8 cellular contexts compared by ENCODE assay signal in the genomic region with DNA sequence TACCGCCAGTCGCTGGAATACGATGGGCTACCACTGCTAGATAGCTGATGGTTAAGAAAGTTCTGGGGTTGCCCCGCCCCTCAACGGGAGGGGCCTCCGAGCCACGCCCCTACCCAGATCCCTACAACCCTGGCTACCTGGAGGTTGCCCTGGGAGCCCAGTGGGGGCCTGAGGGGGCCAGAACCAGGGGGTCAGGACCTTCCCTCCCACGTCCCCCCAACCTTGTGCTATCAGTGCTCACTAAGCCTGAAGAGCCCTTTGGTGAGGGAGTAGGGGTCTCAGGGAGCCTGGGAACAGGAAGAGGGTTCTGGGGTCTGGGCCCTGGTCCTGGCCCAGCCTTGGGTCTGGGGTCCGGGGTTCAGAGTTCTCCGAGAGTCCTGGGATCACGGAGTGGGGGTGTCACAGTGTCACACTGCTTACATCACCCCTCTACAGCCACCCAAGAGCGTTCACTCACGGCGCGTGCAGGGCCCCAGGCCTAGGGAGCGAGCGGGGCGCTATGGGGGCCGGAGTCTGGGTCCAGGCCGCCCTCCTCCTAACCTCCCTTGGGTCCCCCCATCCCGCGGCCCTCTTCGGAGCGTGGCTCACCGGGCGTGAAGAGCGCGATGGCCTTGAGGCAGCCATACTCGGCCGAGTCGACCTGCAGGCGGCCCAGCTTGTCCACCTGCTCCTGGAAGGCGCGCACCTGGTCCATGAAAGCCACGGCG. TPM values are rescaled to one million over a fixed set of nuclear protein-coding genes. Genes with fewer than 3 reads are reported as not detected.
DNase-seq lines count a peak whose midpoint lies in the region; ATAC-seq lines count a peak whose summit lies in the region.

No MANE protein-coding gene starts in this region.

- peak overlapping the region; percentile 100 for H3K4me2 ChIP-seq in BLaER1

- H3K9me3 ChIP-seq in BLaER1 (no peaks in the 10 kb centered on the region), KOPT-K1 (ENCODE audit: insufficient read depth, low read length, poor library complexity, severe bottlenecking) (no peaks in the 10 kb centered on the region)

- H3K27me3 ChIP-seq in BLaER1: no peaks in the 10 kb centered on the region

- H4K20me1 ChIP-seq in BLaER1: peaks cover 47% of the 10 kb centered on the region

- peak overlapping the region; percentile 80 for H3K9ac ChIP-seq in BLaER1

- ATAC-seq in GM19467 (IDR thresholded peaks at IDR 0.05; ENCODE audit: unreplicated experiment) (peak; percentile 33), left lobe of liver (peak; percentile 73)

- H3K27ac ChIP-seq in BLaER1 (peak overlapping the region; percentile 72), KOPT-K1 (ENCODE audit: low read depth, low read length, poor library complexity, severe bottlenecking) (peak overlapping the region; percentile 57), caudate nucleus (ENCODE audit: low read depth, low read length) (peak overlapping the region; percentile 52)

- peak overlapping the region; percentile 73 for H3K4me3 ChIP-seq in BLaER1

- H3K36me3 ChIP-seq in BLaER1: peaks cover 70% of the 10 kb centered on the region
- peaks cover 21% of the 10 kb centered on the region for H3K36me3 ChIP-seq in KOPT-K1 (ENCODE audit: insufficient read depth, low read length)

- DNase-seq in UCSD-AML1 (lab: John Stamatoyannopoulos, UW; ENCODE audit: unreplicated experiment): peak; percentile 71
- DNase-seq in caudate nucleus (lab: John Stamatoyannopoulos, UW): peak in 20 of 61 donors; percentile 3 to 54 (median 18)
- no peak for DNase-seq in left lobe of liver (ENCODE audit: low spot score)
- peak; percentile 40 to 54 for DNase-seq in stimulated activated CD8-positive, alpha-beta memory T cell treated with anti-CD3 and anti-CD28 coated beads, Interleukin-15, amount 100 ng/mL, for 48 hours (ENCODE audit: low read depth in 2 of 2)
- no peak for DNase-seq in cortex of kidney (lab: John Stamatoyannopoulos, UW)

- H3K4me1 ChIP-seq in BLaER1: peaks cover 28% of the 10 kb centered on the region

RNA-seq across cellular contexts. Expression of gene OCEL1, which starts 9.0 kb away (rescaled TPM):
- 63.0 TPM for total RNA-seq in left lobe of liver

RNA-seq across cellular contexts. Expression of gene NR2F6, which starts 10.7 kb away (rescaled TPM):
- total RNA-seq in left lobe of liver: 126 TPM

RNA-seq across cellular contexts. Expression of gene USE1, which starts 19.9 kb away (rescaled TPM):
- 19.9 TPM for total RNA-seq in left lobe of liver

RNA-seq across cellular contexts. Expression of gene USHBP1, which starts 29.5 kb away (rescaled TPM):
- total RNA-seq in left lobe of liver: 1.6 TPM

RNA-seq across cellular contexts. Expression of gene BABAM1, which starts 32.2 kb away (rescaled TPM):
- total RNA-seq in left lobe of liver: 41.0 TPM

Comparison
In these comparisons a context has a peak if more than half of its experiments do, and no peak if none do; other contexts are left out.
1. DNase-seq: peak in UCSD-AML1 (single experiment) and stimulated activated CD8-positive, alpha-beta memory T cell treated with anti-CD3 and anti-CD28 coated beads, Interleukin-15, amount 100 ng/mL, for 48 hours (2 of 2); none in left lobe of liver (single experiment) and cortex of kidney (single experiment).
2. Peak in every context shown above with its lines, with median percentiles within 50 percentile points of each other: H3K27ac ChIP-seq.